25 cellular contexts compared by ENCODE assay signal in genomic region chr15:33171202-33171601, GRCh38.
"Had no signal": no experiment of that assay in that cellular context is flagged by ENCODE, and none has a peak within 500 bp of the region (broad histone marks: within the 10 kb centered on the region; RNA-seq: fewer than 3 reads in every experiment).

No MANE protein-coding gene starts in this region.

- H3K36me3 ChIP-seq: stomach, suprapubic skin, thoracic aorta, thyroid gland, tibial artery, tibial nerve, transverse colon, upper lobe of left lung, upper lobe of right lung, uterus, vagina had no signal

- H3K27me3 ChIP-seq: stomach, suprapubic skin, testis, thyroid gland, tibial artery, tibial nerve, transverse colon, upper lobe of left lung, upper lobe of right lung, uterus, vagina had no signal

- H3K4me3 ChIP-seq: stomach, suprapubic skin, thoracic aorta, thyroid gland, tibial artery, tibial nerve, transverse colon, upper lobe of left lung, upper lobe of right lung, uterus, vagina had no signal

- DNase-seq: stimulated activated CD4-positive, alpha-beta T cell treated with anti-CD3 and anti-CD28 coated beads, Interleukin-2, amount 100 ng/mL, for 48 hours; stimulated activated CD4-positive, alpha-beta T cell treated with anti-CD3 and anti-CD28 coated beads, Interleukin-4, amount 100 ng/mL, for 1 hour; stimulated activated CD4-positive, alpha-beta T cell treated with anti-CD3 and anti-CD28 coated beads, Interleukin-4, amount 100 ng/mL, for 24 hours; stimulated activated CD4-positive, alpha-beta T cell treated with anti-CD3 and anti-CD28 coated beads, Interleukin-4, amount 100 ng/mL, for 4 hours; stimulated activated CD8-positive, alpha-beta memory T cell treated with anti-CD3 and anti-CD28 coated beads, Interleukin-4, amount 100 ng/mL, for 48 hours; stimulated activated naive B cell treated with anti-CD40 and anti-IgM and Interleukin-4, amounts not matched to agents 10 μg/mL and 1 μg/mL and 100 μg/mL, for 72 hours; stimulated activated naive CD4-positive, alpha-beta T cell; stimulated activated naive CD4-positive, alpha-beta T cell treated with Interleukin-2 at 50 U/mL for 16 hours; stimulated activated naive CD8-positive, alpha-beta T cell treated with anti-CD3 and anti-CD28 coated beads, Interleukin-15, amount 100 ng/mL, for 72 hours; stimulated activated naive CD8-positive, alpha-beta T cell treated with anti-CD3 and anti-CD28 coated beads, Interleukin-15, Interleukin-2, amounts not matched to agents 100 U/mL and 50 U/mL, for 24 hours; stomach; substantia nigra; testis; thyroid gland; tibial artery; transverse colon; trophoblast cell; upper lobe of right lung; uterus had no signal

- H3K4me1 ChIP-seq: stomach, suprapubic skin, testis, thyroid gland, tibial artery, tibial nerve, transverse colon, upper lobe of left lung, upper lobe of right lung, uterus, vagina had no signal

- FAIRE-seq: urothelium cell line had no signal

- H3K9me3 ChIP-seq: stomach, suprapubic skin, testis, thoracic aorta, thyroid gland, tibial artery, tibial nerve, transverse colon, upper lobe of left lung, upper lobe of right lung, uterus, vagina had no signal

- H3K27ac ChIP-seq: stomach, suprapubic skin, testis, thoracic aorta, thyroid gland, tibial artery, tibial nerve, transverse colon, upper lobe of left lung, upper lobe of right lung, uterus, vagina had no signal
